In the genomic region with DNA sequence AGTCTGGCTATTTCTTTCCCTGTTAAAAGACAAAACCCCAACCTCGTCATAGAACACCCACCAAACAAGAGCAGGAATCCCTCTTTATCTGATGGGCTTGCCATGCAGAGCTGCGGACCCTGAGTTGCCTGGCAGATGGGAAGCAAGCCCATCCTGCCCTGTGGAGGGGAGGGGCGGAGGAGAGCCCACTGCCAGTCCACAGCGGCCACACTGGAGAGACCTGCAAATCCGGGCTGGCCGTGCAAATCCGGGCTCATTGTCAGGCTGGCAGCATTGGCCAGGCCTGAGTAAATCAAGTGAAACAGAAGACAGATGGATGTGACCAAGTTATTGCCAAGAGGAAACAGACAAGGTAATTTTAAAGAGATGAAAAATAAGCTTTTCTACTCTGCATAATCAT, we compare ENCODE assay signal across 16 cellular contexts. TPM values are rescaled to one million over a fixed set of nuclear protein-coding genes. Genes with fewer than 3 reads are reported as not detected.
DNase-seq lines count a peak whose midpoint lies in the region; ATAC-seq and TF ChIP-seq lines count a peak whose summit lies in the region.
"Had no signal": no experiment of that assay in that cellular context is flagged by ENCODE, and none has a peak within 500 bp of the region (broad histone marks: within the 10 kb centered on the region; RNA-seq: fewer than 3 reads in every experiment).

No MANE protein-coding gene starts in this region.

- in situ Hi-C loops in IMR-90 (cut with MboI; ENCODE audit: low sequenced_read_pairs), result loop anchor here (5.0 to 10.0 kb wide), 5 partner anchors 168 to 701 kb away; a partner anchor contains a TSS

- dilution Hi-C loops in IMR-90 (cut with HindIII; ENCODE audit: low sequenced_read_pairs, unreplicated experiment), result no loop called here

- H3K27me3 ChIP-seq in IMR-90 (ENCODE audit: control insufficient read depth, insufficient read depth, low read length), result no peaks in the 10 kb centered on the region
- H3K27me3 ChIP-seq in skeletal muscle satellite cell (ENCODE audit: control insufficient read depth, insufficient read depth, low read length), result no peaks in the 10 kb centered on the region
- H3K27me3 ChIP-seq: esophagus muscularis mucosa had no signal

- peak overlapping the region; percentile 46; the same call in 1 of the 2 replicates for H2AK5ac ChIP-seq in IMR-90 (ENCODE audit: low read depth, low read length)

- no peak for DNase-seq in IMR-90
- no peak for DNase-seq in WTC11 (ENCODE audit: low spot score)
- DNase-seq in left kidney (ENCODE audit: low read depth, low spot score), result peak; percentile 51
- DNase-seq in OCI-LY7 (ENCODE audit: low spot score), result no peak
- DNase-seq in NK-92 (lab: John Stamatoyannopoulos, UW; ENCODE audit: unreplicated experiment), result no peak
- DNase-seq: activated naive CD4-positive, alpha-beta T cell treated with anti-CD3 and anti-CD28 coated beads, Interleukin-2, amount 50 U/mL, for 16 hours; central memory CD4-positive, alpha-beta T cell; Kasumi-1; NCI-H1694 treated with DMSO at 0.1 percent for 48 hours; psoas muscle; stimulated activated CD4-positive, alpha-beta T cell treated with anti-CD3 and anti-CD28 coated beads, Interleukin-4, amount 100 ng/mL, for 24 hours had no signal

- TF ChIP-seq CTCF in IMR-90 (conservative IDR thresholded peaks at IDR 0.05; ENCODE audit: low read depth, low read length), result no peak
- no peak for TF ChIP-seq CTCF in WTC11 (IDR thresholded peaks at IDR 0.05)
- no peak for TF ChIP-seq CTCF in OCI-LY7 (conservative IDR thresholded peaks at IDR 0.05; ENCODE audit: low read length)

- no peak for ATAC-seq in IMR-90 (ENCODE audit: low read depth)
- ATAC-seq in WTC11, result no peak; the same call in 1 of the 2 replicates
- ATAC-seq in HG02678 (IDR thresholded peaks at IDR 0.05; ENCODE audit: unreplicated experiment), result no peak
- ATAC-seq: psoas muscle; stimulated activated memory B cell treated with anti-CD40 and anti-IgM and Interleukin-4, amounts not matched to agents 10 μg/mL and 1 μg/mL and 100 μg/mL, for 72 hours had no signal

- H3K27ac ChIP-seq in IMR-90 (ENCODE audit: insufficient read depth, low read length), result no peak overlapping the region
- H3K27ac ChIP-seq in OCI-LY7 (ENCODE audit: low read depth, low read length, poor library complexity, severe bottlenecking), result no peak overlapping the region
- H3K27ac ChIP-seq: psoas muscle had no signal

- no peaks in the 10 kb centered on the region for H3K27me3 Mint-ChIP-seq in WTC11 (ENCODE audit: low read depth)
- H3K27me3 Mint-ChIP-seq: stimulated activated memory B cell treated with anti-CD40 and anti-IgM and Interleukin-4, amounts not matched to agents 10 μg/mL and 1 μg/mL and 100 μg/mL, for 72 hours had no signal

- intact Hi-C loops in IMR-90 (cut with micrococcal nuclease) (loop anchor here (5.0 to 10.0 kb wide), 3 partner anchors 588 to 1771 kb away; no protein-coding TSS in a partner anchor), OCI-LY7 (cut with micrococcal nuclease; ENCODE audit: unreplicated experiment) (loop anchor here (5.0 kb wide), 3 partner anchors 118 to 713 kb away; no protein-coding TSS in a partner anchor)

- no peak overlapping the region for H3K23ac ChIP-seq in IMR-90 (ENCODE audit: low read depth, low read length)

- H3K4ac ChIP-seq in IMR-90 (ENCODE audit: low read depth, low read length), result no peak overlapping the region

- H3K9me2 ChIP-seq in OCI-LY7 (ENCODE audit: insufficient read depth, low read length), result no peaks in the 10 kb centered on the region

- peaks cover 8% of the 10 kb centered on the region for H3K36me3 Mint-ChIP-seq in WTC11

- H2BK5ac ChIP-seq in IMR-90 (ENCODE audit: low read depth, low read length, poor library complexity, severe bottlenecking), result no peak overlapping the region

- H2AK9ac ChIP-seq in IMR-90 (replicated peaks; ENCODE audit: low read depth, low read length, poor library complexity), result no peak overlapping the region

- 80% methylated on average over 2 of the region's 7 CpGs; no CpG with 5 or more reads in 1 of the 2 experiments for WGBS in IMR-90 (ENCODE audit: extremely low coverage in 2 of 2, insufficient read length in 1 of 2), 2 experiments

- TF ChIP-seq RAD21 in IMR-90 (IDR thresholded peaks at IDR 0.05; ENCODE audit: low read length), result no peak

- peak overlapping the region; percentile 58; the same call in 1 of the 2 replicates for H3K27ac Mint-ChIP-seq in WTC11
- H3K27ac Mint-ChIP-seq: stimulated activated memory B cell treated with anti-CD40 and anti-IgM and Interleukin-4, amounts not matched to agents 10 μg/mL and 1 μg/mL and 100 μg/mL, for 72 hours had no signal

- H3K14ac ChIP-seq in IMR-90 (replicated peaks; ENCODE audit: low read depth, low read length), result no peak overlapping the region

- no peak overlapping the region for H3K9ac ChIP-seq in IMR-90 (ENCODE audit: low read depth, low read length)
- H3K9ac ChIP-seq in skeletal muscle satellite cell (ENCODE audit: low read depth, low read length), result peak overlapping the region; percentile 80

- no peak overlapping the region for H4K8ac ChIP-seq in IMR-90 (ENCODE audit: low read depth in 2 of 2, low read length in 2 of 2)

- H4K20me1 ChIP-seq in IMR-90 (ENCODE audit: insufficient read depth, low read length) (no peaks in the 10 kb centered on the region), OCI-LY7 (ENCODE audit: insufficient read depth, low read length) (no peaks in the 10 kb centered on the region)

- H3K9me3 ChIP-seq in IMR-90 (ENCODE audit: control insufficient read depth, insufficient read depth, low read length) (no peaks in the 10 kb centered on the region), skeletal muscle satellite cell (replicated peaks; ENCODE audit: low read length) (no peaks in the 10 kb centered on the region), OCI-LY7 (ENCODE audit: low read length) (peaks cover 1% of the 10 kb centered on the region; the same call in 1 of the 2 replicates)
- H3K9me3 ChIP-seq: esophagus muscularis mucosa, psoas muscle had no signal

- peaks cover 36% of the 10 kb centered on the region for H3K4me1 Mint-ChIP-seq in WTC11

- H3K4me1 ChIP-seq in IMR-90 (ENCODE audit: control insufficient read depth, insufficient read depth, low read length) (no peaks in the 10 kb centered on the region; the same call in 1 of the 2 replicates), skeletal muscle satellite cell (ENCODE audit: control insufficient read depth, insufficient read depth, low read length) (peaks cover 22% of the 10 kb centered on the region), OCI-LY7 (ENCODE audit: insufficient read depth, low read length, poor library complexity, severe bottlenecking) (peaks cover 32% of the 10 kb centered on the region)

- H3K36me3 ChIP-seq in IMR-90 (ENCODE audit: control insufficient read depth, insufficient read depth, low read length), result peaks cover 3% of the 10 kb centered on the region; the same call in 1 of the 2 replicates
- peaks cover 5% of the 10 kb centered on the region for H3K36me3 ChIP-seq in skeletal muscle satellite cell (ENCODE audit: insufficient read depth, low read length)
- no peaks in the 10 kb centered on the region for H3K36me3 ChIP-seq in OCI-LY7 (ENCODE audit: insufficient read depth, low read length)

- POLR2A ChIA-PET in IMR-90 (lab: Charles Lee; ENCODE audit: unreplicated experiment), result no interaction called here
- POLR2A ChIA-PET in WTC11 (lab: Charles Lee), result interaction anchor here (0.8 kb wide), 1 partner anchor 310 kb away, joined by 3 read pairs; no protein-coding TSS in a partner anchor
- POLR2A ChIA-PET in OCI-LY7 (lab: Charles Lee), result interaction anchor here (1.2 kb wide), 2 partner anchors 381 to 383 kb away, joined by 4 to 6 read pairs; no protein-coding TSS in a partner anchor

- no peak overlapping the region for H3K4me3 Mint-ChIP-seq in WTC11
- H3K4me3 Mint-ChIP-seq: CD14-positive monocyte; stimulated activated memory B cell treated with anti-CD40 and anti-IgM and Interleukin-4, amounts not matched to agents 10 μg/mL and 1 μg/mL and 100 μg/mL, for 72 hours had no signal

- CTCF ChIA-PET in IMR-90 (lab: Yijun Ruan, JAX), result interaction anchor here (0.6 to 2.4 kb wide), 4 partner anchors 311 to 488 kb away, joined by 4 to 13 read pairs (median 4); no protein-coding TSS in a partner anchor
- CTCF ChIA-PET in WTC11 (lab: Charles Lee), result interaction anchor here (1.0 to 4.6 kb wide), 5 partner anchors 13 to 487 kb away, joined by 3 to 47 read pairs (median 8); no protein-coding TSS in a partner anchor
- CTCF ChIA-PET in OCI-LY7 (lab: Charles Lee; ENCODE audit: unreplicated experiment), result interaction anchor here (2.9 kb wide), 1 partner anchor 382 kb away, joined by 10 read pairs; no protein-coding TSS in a partner anchor

- no peaks in the 10 kb centered on the region for H3K79me1 ChIP-seq in IMR-90 (ENCODE audit: low read depth in 1 of 2, low read length in 2 of 2)

- peak overlapping the region; percentile 15 for H2AFZ ChIP-seq in IMR-90 (replicated peaks; ENCODE audit: low read length, poor library complexity)
- H2AFZ ChIP-seq in OCI-LY7 (ENCODE audit: low read length), result no peak overlapping the region

- H4K91ac ChIP-seq in IMR-90 (ENCODE audit: insufficient read depth, low read depth, low read length), result no peak overlapping the region

- H3K79me2 ChIP-seq in OCI-LY7 (ENCODE audit: insufficient read depth, low read depth, low read length), result no peaks in the 10 kb centered on the region; the same call in 1 of the 2 replicates

- BruUV-seq in IMR-90 (replicated peaks; lab: Mats Ljungman, UMichigan), result no TSS peak
- no TSS peak for BruUV-seq in OCI-LY7 (replicated peaks; lab: Mats Ljungman, UMichigan)

- no peak overlapping the region for H3K18ac ChIP-seq in IMR-90 (ENCODE audit: low read depth, low read length)

- H4K5ac ChIP-seq in IMR-90 (ENCODE audit: low read depth, low read length), result no peak overlapping the region

- H3K56ac ChIP-seq in IMR-90 (ENCODE audit: extremely low read depth, insufficient read depth, low read length), result no peak overlapping the region

- peaks cover 21% of the 10 kb centered on the region for H3K9me3 Mint-ChIP-seq in WTC11

- no peak overlapping the region for H3K4me2 ChIP-seq in IMR-90 (ENCODE audit: low read depth, low read length)
- no peak overlapping the region for H3K4me2 ChIP-seq in skeletal muscle satellite cell (ENCODE audit: low read length)
- H3K4me2 ChIP-seq in OCI-LY7 (ENCODE audit: low read length), result no peak overlapping the region

- H2BK120ac ChIP-seq in IMR-90 (ENCODE audit: low read depth, low read length), result peak overlapping the region; percentile 1; the same call in 1 of the 2 replicates

- TF ChIP-seq POLR2A in IMR-90 (IDR thresholded peaks at IDR 0.05; ENCODE audit: low read depth, low read length), result no peak

- no peak overlapping the region for H3K4me3 ChIP-seq in IMR-90 (ENCODE audit: insufficient read depth, low read depth, low read length)
- H3K4me3 ChIP-seq in skeletal muscle satellite cell (ENCODE audit: low read length), result no peak overlapping the region
- H3K4me3 ChIP-seq in OCI-LY7 (ENCODE audit: low read depth, low read length, poor library complexity, severe bottlenecking), result no peak overlapping the region
- H3K4me3 ChIP-seq: esophagus muscularis mucosa, psoas muscle had no signal

- H2BK20ac ChIP-seq in IMR-90 (ENCODE audit: low read depth, low read length), result no peak overlapping the region

- H2BK15ac ChIP-seq in IMR-90 (ENCODE audit: low read depth, low read length), result no peak overlapping the region

- no peaks in the 10 kb centered on the region for H3K9me1 ChIP-seq in IMR-90 (ENCODE audit: insufficient read depth, low read length)

RNA-seq across cellular contexts. Expression of a gene that starts 22.0 kb away (rescaled TPM):
- total RNA-seq in IMR-90 (2012; rRNA removed) (593 and 692 TPM in 2 replicates), WTC11 (2021) (158 to 173 TPM (median 163 TPM) in 3 replicates), OCI-LY7 (2022) (222 and 230 TPM in 2 replicates)
- 753 and 816 TPM in 2 replicates for polyA plus RNA-seq in IMR-90 (2012; rRNA removed)
- polyA plus RNA-seq in IMR-90 (2012; cell fraction: cytosol; rRNA removed), result 265 and 382 TPM in 2 replicates
- 98.0 and 290 TPM in 2 replicates for polyA plus RNA-seq in IMR-90 (2012; cell fraction: nucleus; rRNA removed; ENCODE audit: low replicate concordance)
- 294 and 299 TPM in 2 replicates for total RNA-seq in skeletal muscle satellite cell (2012; rRNA removed)
- total RNA-seq in OCI-LY7 (2014; rRNA removed; shearing (Covaris generic)), result 240 and 260 TPM in 2 replicates

RNA-seq across cellular contexts. Expression of a gene that starts 36.3 kb away (rescaled TPM):
- total RNA-seq in IMR-90 (2012; rRNA removed), result 580 and 743 TPM in 2 replicates
- 469 and 549 TPM in 2 replicates for polyA plus RNA-seq in IMR-90 (2012; rRNA removed)
- 192 and 196 TPM in 2 replicates for polyA plus RNA-seq in IMR-90 (2012; cell fraction: cytosol; rRNA removed)
- polyA plus RNA-seq in IMR-90 (2012; cell fraction: nucleus; rRNA removed; ENCODE audit: low replicate concordance), result 65.1 and 308 TPM in 2 replicates
- total RNA-seq in WTC11 (2021), result 205 to 230 TPM (median 213 TPM) in 3 replicates
- 426 and 583 TPM in 2 replicates for total RNA-seq in skeletal muscle satellite cell (2012; rRNA removed)
- total RNA-seq in OCI-LY7 (2014; rRNA removed; shearing (Covaris generic)), result 377 and 423 TPM in 2 replicates
- 301 TPM in 2 replicates for total RNA-seq in OCI-LY7 (2022)
